ENCODE assay signal across 3 cellular contexts in the genomic region with DNA sequence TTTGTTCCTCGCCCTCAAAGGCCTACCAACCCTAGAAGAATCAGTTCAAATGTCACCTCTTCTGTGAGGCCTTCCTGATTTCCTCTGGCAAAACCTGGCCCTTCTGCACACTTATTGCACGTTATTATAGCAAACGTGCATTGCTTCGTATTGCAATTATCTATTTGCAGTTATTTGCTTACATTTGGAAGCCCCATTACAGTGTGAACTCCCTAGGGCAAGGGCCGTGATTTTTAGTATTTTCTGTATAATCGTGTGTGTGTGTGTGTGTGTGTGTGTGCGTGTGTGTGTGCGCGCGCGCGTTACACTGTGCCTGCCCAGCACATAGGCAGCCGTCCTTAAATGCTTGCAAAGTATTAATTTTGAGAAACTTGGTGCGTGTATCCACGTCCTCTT.
TF ChIP-seq lines count a peak whose summit lies in the region.

No MANE protein-coding gene starts in this region.

TF ChIP-seq in Ishikawa, 13 proteins besides CTCF, POLR2A, EP300 and RAD21:
- 0 out of 2 replicates have a peak, but pooled peaks have one; percentile 5 for TF ChIP-seq TEAD4 (IDR thresholded peaks at IDR 0.05)
- no peak for TF ChIP-seq EGR1 (IDR thresholded peaks at IDR 0.05)

TF ChIP-seq in H1, 55 proteins besides CTCF, POLR2A, EP300 and RAD21:
- TF ChIP-seq RNF2 (IDR thresholded peaks at IDR 0.05; ENCODE audit: borderline replicate concordance, low read depth, low read length, missing control alignments, poor library complexity, severe bottlenecking) (no peak), NRF1 (IDR thresholded peaks at IDR 0.05; ENCODE audit: low read depth, low read length) (no peak), TAF7 (optimal IDR thresholded peaks at IDR 0.05; ENCODE audit: borderline replicate concordance, low read depth, low read length) (no peak), CHD2 (IDR thresholded peaks at IDR 0.05; ENCODE audit: low read length) (no peak), CBX5 (IDR thresholded peaks at IDR 0.05; ENCODE audit: low read depth, low read length) (no peak), RFX5 (IDR thresholded peaks at IDR 0.05; ENCODE audit: borderline replicate concordance, low read depth, low read length) (no peak), TAF1 (IDR thresholded peaks at IDR 0.05; ENCODE audit: low read depth, low read length) (no peak)
- TF ChIP-seq, protein P1, sequence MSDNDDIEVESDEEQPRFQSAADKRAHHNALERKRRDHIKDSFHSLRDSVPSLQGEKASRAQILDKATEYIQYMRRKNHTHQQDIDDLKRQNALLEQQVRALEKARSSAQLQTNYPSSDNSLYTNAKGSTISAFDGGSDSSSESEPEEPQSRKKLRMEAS (IDR thresholded peaks at IDR 0.05), result 0 out of 2 replicates have a peak, but pooled peaks have one; percentile 9
TF ChIP-seq in H1: peak in this region for 1.

TF ChIP-seq in neural cell, 6 proteins besides CTCF, POLR2A, EP300 and RAD21 (continued from another document):
- TF ChIP-seq SMC3 (conservative IDR thresholded peaks at IDR 0.05; ENCODE audit: poor library complexity), result no peak
- TF ChIP-seq EZH2 (IDR thresholded peaks at IDR 0.05; ENCODE audit: borderline replicate concordance, insufficient read depth, low read length, poor library complexity, severe bottlenecking), result no peak
- TF ChIP-seq, protein P2, sequence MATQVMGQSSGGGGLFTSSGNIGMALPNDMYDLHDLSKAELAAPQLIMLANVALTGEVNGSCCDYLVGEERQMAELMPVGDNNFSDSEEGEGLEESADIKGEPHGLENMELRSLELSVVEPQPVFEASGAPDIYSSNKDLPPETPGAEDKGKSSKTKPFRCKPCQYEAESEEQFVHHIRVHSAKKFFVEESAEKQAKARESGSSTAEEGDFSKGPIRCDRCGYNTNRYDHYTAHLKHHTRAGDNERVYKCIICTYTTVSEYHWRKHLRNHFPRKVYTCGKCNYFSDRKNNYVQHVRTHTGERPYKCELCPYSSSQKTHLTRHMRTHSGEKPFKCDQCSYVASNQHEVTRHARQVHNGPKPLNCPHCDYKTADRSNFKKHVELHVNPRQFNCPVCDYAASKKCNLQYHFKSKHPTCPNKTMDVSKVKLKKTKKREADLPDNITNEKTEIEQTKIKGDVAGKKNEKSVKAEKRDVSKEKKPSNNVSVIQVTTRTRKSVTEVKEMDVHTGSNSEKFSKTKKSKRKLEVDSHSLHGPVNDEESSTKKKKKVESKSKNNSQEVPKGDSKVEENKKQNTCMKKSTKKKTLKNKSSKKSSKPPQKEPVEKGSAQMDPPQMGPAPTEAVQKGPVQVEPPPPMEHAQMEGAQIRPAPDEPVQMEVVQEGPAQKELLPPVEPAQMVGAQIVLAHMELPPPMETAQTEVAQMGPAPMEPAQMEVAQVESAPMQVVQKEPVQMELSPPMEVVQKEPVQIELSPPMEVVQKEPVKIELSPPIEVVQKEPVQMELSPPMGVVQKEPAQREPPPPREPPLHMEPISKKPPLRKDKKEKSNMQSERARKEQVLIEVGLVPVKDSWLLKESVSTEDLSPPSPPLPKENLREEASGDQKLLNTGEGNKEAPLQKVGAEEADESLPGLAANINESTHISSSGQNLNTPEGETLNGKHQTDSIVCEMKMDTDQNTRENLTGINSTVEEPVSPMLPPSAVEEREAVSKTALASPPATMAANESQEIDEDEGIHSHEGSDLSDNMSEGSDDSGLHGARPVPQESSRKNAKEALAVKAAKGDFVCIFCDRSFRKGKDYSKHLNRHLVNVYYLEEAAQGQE (IDR thresholded peaks at IDR 0.05; ENCODE audit: borderline replicate concordance), result no peak
